In the genomic region with DNA sequence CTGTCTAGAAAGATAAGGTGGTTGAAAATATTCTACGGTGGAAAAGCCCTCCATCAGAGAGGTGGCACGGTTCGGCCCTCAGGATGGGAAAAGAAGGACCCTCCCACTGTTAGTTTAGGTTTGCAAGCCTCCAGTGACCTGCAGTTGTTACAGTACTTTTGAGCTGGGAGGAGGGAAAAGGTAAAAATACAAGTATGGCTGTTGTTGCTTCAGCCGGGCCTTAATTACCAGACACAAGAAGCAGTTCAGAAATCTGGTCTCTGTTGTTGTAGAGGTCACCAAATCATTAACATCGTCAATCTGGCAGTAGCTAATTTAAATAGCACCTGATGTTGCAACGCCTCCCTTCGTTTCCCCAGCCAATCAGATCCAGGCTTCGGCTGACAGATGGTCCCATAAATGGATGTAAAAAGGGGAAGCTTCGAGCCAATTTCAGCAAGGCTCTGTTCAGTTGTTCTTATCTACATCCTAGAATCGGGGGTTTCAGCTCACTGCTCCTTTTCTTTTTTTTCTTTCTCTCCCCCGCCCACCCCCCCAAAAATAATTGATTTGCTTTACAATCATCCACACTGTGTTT, we compare ENCODE assay signal across 12 cellular contexts. TPM values are rescaled to one million over a fixed set of nuclear protein-coding genes. Genes with fewer than 3 reads are reported as not detected.
DNase-seq lines count a peak whose midpoint lies in the region; ATAC-seq and TF ChIP-seq lines count a peak whose summit lies in the region.
"Had no signal": no experiment of that assay in that cellular context is flagged by ENCODE, and none has a peak within 500 bp of the region (broad histone marks: within the 10 kb centered on the region; RNA-seq: fewer than 3 reads in every experiment).

A gene (plus strand): TSS at position 424 of the 577 bp plus-strand sequence. CDS start 270 bp downstream, outside the sequence.

- H3K36me3 ChIP-seq in iPS-20b (ENCODE audit: insufficient read depth, low read depth, low read length): no peaks in the 10 kb centered on the region
- no peaks in the 10 kb centered on the region for H3K36me3 ChIP-seq in transverse colon
- H3K36me3 ChIP-seq: WERI-Rb-1 had no signal

- TF ChIP-seq EP300 in transverse colon (IDR thresholded peaks at IDR 0.05; ENCODE audit: low read depth): no peak

- 44 to 45% methylated on average over 4 to 11 of the region's 11 CpGs for WGBS in transverse colon (ENCODE audit: low coverage in 1 of 2), 2 donors

- no peak for TF ChIP-seq POLR2A in transverse colon (IDR thresholded peaks at IDR 0.05)

- H3K27ac Mint-ChIP-seq in CD14-positive monocyte: peak within 1 kb of the TSS; percentile 3 to 75 (median 27)
- no peak within 1 kb of the TSS for H3K27ac Mint-ChIP-seq in activated CD8-positive, alpha-beta memory T cell treated with anti-CD3 and anti-CD28 coated beads, Interleukin-2, amount 10 ng/mL, durations not matched to agents 7 days and 5 days

- peaks cover 10 to 19% (median 14%) of the 10 kb centered on the region in 3 donors for H3K27me3 Mint-ChIP-seq in CD14-positive monocyte (ENCODE audit: low read depth in 3 of 3)
- H3K27me3 Mint-ChIP-seq in activated CD8-positive, alpha-beta memory T cell treated with anti-CD3 and anti-CD28 coated beads, Interleukin-2, amount 10 ng/mL, durations not matched to agents 7 days and 5 days: peaks cover 46% of the 10 kb centered on the region

- intact Hi-C loops in CD14-positive monocyte (cut with micrococcal nuclease): no loop called here
- intact Hi-C loops in transverse colon (cut with DNase I; ENCODE audit: low total_unique reads): no loop called here

- H3K4me3 ChIP-seq in iPS-20b (ENCODE audit: low read length) (peak within 1 kb of the TSS; percentile 51; the same call in 1 of the 2 replicates), transverse colon (no peak within 1 kb of the TSS)
- H3K4me3 ChIP-seq: hepatocyte had no signal

- TF ChIP-seq CTCF in CD14-positive monocyte (IDR thresholded peaks at IDR 0.05): no peak
- no peak for TF ChIP-seq CTCF in transverse colon (IDR thresholded peaks at IDR 0.05)

- no peak for ATAC-seq in activated CD8-positive, alpha-beta memory T cell treated with anti-CD3 and anti-CD28 coated beads, Interleukin-2, amount 10 ng/mL, durations not matched to agents 7 days and 5 days

- H3K4me3 Mint-ChIP-seq in CD14-positive monocyte: peak within 1 kb of the TSS; percentile 42 to 81
- no peak within 1 kb of the TSS for H3K4me3 Mint-ChIP-seq in activated CD8-positive, alpha-beta memory T cell treated with anti-CD3 and anti-CD28 coated beads, Interleukin-2, amount 10 ng/mL, durations not matched to agents 7 days and 5 days

- peaks cover 0 to 3% (median 0%) of the 10 kb centered on the region in 7 donors for H3K9me3 Mint-ChIP-seq in CD14-positive monocyte
- H3K9me3 Mint-ChIP-seq in activated CD8-positive, alpha-beta memory T cell treated with anti-CD3 and anti-CD28 coated beads, Interleukin-2, amount 10 ng/mL, durations not matched to agents 7 days and 5 days (ENCODE audit: low read depth): peaks cover 3% of the 10 kb centered on the region

- DNase-seq in CD14-positive monocyte (ENCODE audit: low spot score): no peak
- DNase-seq in NCI-H1092 (lab: John Stamatoyannopoulos, UW): peak; percentile 92
- DNase-seq in SHP77 (lab: John Stamatoyannopoulos, UW): peak; percentile 87 to 88
- no peak for DNase-seq in D341Med (ENCODE audit: low spot score)
- no peak for DNase-seq in transverse colon
- DNase-seq in NCI-H510A treated with DMSO at 0.1 percent for 48 hours (lab: John Stamatoyannopoulos, UW): no peak
- DNase-seq in activated CD8-positive, alpha-beta memory T cell treated with anti-CD3 and anti-CD28 coated beads, Interleukin-2, amount 10 ng/mL, durations not matched to agents 7 days and 5 days: no peak
- DNase-seq: Caco-2; stimulated activated CD8-positive, alpha-beta memory T cell treated with anti-CD3 and anti-CD28 coated beads, Interleukin-4, amount 100 ng/mL, for 48 hours; WERI-Rb-1 had no signal

- H3K36me3 Mint-ChIP-seq in CD14-positive monocyte: no peaks in the 10 kb centered on the region
- no peaks in the 10 kb centered on the region for H3K36me3 Mint-ChIP-seq in activated CD8-positive, alpha-beta memory T cell treated with anti-CD3 and anti-CD28 coated beads, Interleukin-2, amount 10 ng/mL, durations not matched to agents 7 days and 5 days

- no peaks in the 10 kb centered on the region for H3K27me3 ChIP-seq in iPS-20b (ENCODE audit: insufficient read depth, low read length)
- peaks cover 62% of the 10 kb centered on the region for H3K27me3 ChIP-seq in transverse colon
- H3K27me3 ChIP-seq: hepatocyte had no signal

- peaks cover 27% of the 10 kb centered on the region for H3K4me1 Mint-ChIP-seq in CD14-positive monocyte
- peaks cover 6% of the 10 kb centered on the region for H3K4me1 Mint-ChIP-seq in activated CD8-positive, alpha-beta memory T cell treated with anti-CD3 and anti-CD28 coated beads, Interleukin-2, amount 10 ng/mL, durations not matched to agents 7 days and 5 days

- CTCF ChIA-PET in activated CD8-positive, alpha-beta memory T cell treated with anti-CD3 and anti-CD28 coated beads, Interleukin-2, amount 10 ng/mL, durations not matched to agents 7 days and 5 days (lab: Charles Lee): no interaction called here

- H3K9me3 ChIP-seq in iPS-20b (ENCODE audit: insufficient read depth, low read depth, low read length) (no peaks in the 10 kb centered on the region), transverse colon (no peaks in the 10 kb centered on the region)
- H3K9me3 ChIP-seq: Caco-2 had no signal

- H3K27ac ChIP-seq in iPS-20b (ENCODE audit: low read length): no peak within 1 kb of the TSS
- no peak within 1 kb of the TSS for H3K27ac ChIP-seq in transverse colon
- H3K27ac ChIP-seq: hepatocyte, WERI-Rb-1 had no signal

- peak within 1 kb of the TSS; percentile 11; the same call in 1 of the 2 replicates for H3K9ac ChIP-seq in iPS-20b (ENCODE audit: low read depth, low read length)

- in situ Hi-C loops in transverse colon (cut with MboI; ENCODE audit: low pct_ligation_motif_present in 1 of 4, low pct_unique_long_range_greater_than_20kb in 1 of 4, low sequenced_read_pairs in 3 of 4): no loop called here

- H3K4me1 ChIP-seq in iPS-20b (ENCODE audit: insufficient read depth, low read length) (peaks cover 10% of the 10 kb centered on the region; the same call in 1 of the 2 replicates), transverse colon (peaks cover 0 to 10% (median 0%) of the 10 kb centered on the region in 4 donors)
- H3K4me1 ChIP-seq: Caco-2 had no signal

RNA-seq across cellular contexts. Expression of the gene that starts here (rescaled TPM):
- not detected for polyA plus RNA-seq in CD14-positive monocyte
- total RNA-seq in transverse colon: under 1 TPM in 2 of 4 donors, not detected in 2; 0.55 to 0.64 TPM
- not detected for total RNA-seq in activated CD8-positive, alpha-beta memory T cell treated with anti-CD3 and anti-CD28 coated beads, Interleukin-2, amount 10 ng/mL, durations not matched to agents 7 days and 5 days
- total RNA-seq: Caco-2 had no signal

Comparison
In these comparisons a context has a peak if more than half of its experiments do, and no peak if none do; other contexts are left out.
1. DNase-seq: peak in NCI-H1092 (single experiment) and SHP77 (2 of 2); none in CD14-positive monocyte (single experiment), D341Med (single experiment), transverse colon (single experiment), NCI-H510A treated with DMSO at 0.1 percent for 48 hours (single experiment) and activated CD8-positive, alpha-beta memory T cell treated with anti-CD3 and anti-CD28 coated beads, Interleukin-2, amount 10 ng/mL, durations not matched to agents 7 days and 5 days (single experiment).